ENCODE assay signal across 8 cellular contexts in genomic region chr19:42529248-42529764, GRCh38. TPM values are rescaled to one million over a fixed set of nuclear protein-coding genes. Genes with fewer than 3 reads are reported as not detected.
DNase-seq lines count a peak whose midpoint lies in the region; ATAC-seq, FAIRE-seq and TF ChIP-seq lines count a peak whose summit lies in the region.

No MANE protein-coding gene starts in this region.

- CTCF ChIA-PET in activated CD4-positive, alpha-beta memory T cell treated with anti-CD3 and anti-CD28 coated beads, Interleukin-2, amount 10 ng/mL, durations not matched to agents 7 days and 5 days (lab: Charles Lee) = interaction anchor here (0.6 to 7.1 kb wide), 19 partner anchors 12 to 133 kb away, joined by 3 to 198 read pairs (median 8); no protein-coding TSS in a partner anchor

- no peak overlapping the region for H3K18ac ChIP-seq in mesenchymal stem cell (ENCODE audit: low read depth in 1 of 2, low read length in 2 of 2)

- H3K4me2 ChIP-seq in mesenchymal stem cell (ENCODE audit: low read length, poor library complexity, severe bottlenecking) = no peak overlapping the region

- H3K9me3 Mint-ChIP-seq in activated CD4-positive, alpha-beta memory T cell treated with anti-CD3 and anti-CD28 coated beads, Interleukin-2, amount 10 ng/mL, durations not matched to agents 7 days and 5 days = no peaks in the 10 kb centered on the region
- no peaks in the 10 kb centered on the region for H3K9me3 Mint-ChIP-seq in effector memory CD8-positive, alpha-beta T cell

- peak overlapping the region; percentile 90 for H3K4me3 Mint-ChIP-seq in activated CD4-positive, alpha-beta memory T cell treated with anti-CD3 and anti-CD28 coated beads, Interleukin-2, amount 10 ng/mL, durations not matched to agents 7 days and 5 days
- H3K4me3 Mint-ChIP-seq in effector memory CD8-positive, alpha-beta T cell = peak overlapping the region; percentile 63 to 68

- H3K14ac ChIP-seq in mesenchymal stem cell (ENCODE audit: low read length in 2 of 2) = no peak overlapping the region

- FAIRE-seq in GM12892 (lab: Jason Lieb, UNC) = peak; percentile 92

- POLR2A ChIA-PET in activated CD4-positive, alpha-beta memory T cell treated with anti-CD3 and anti-CD28 coated beads, Interleukin-2, amount 10 ng/mL, durations not matched to agents 7 days and 5 days (lab: Charles Lee) = interaction anchor here (0.9 to 4.1 kb wide), 9 partner anchors 14 to 110 kb away, joined by 3 to 41 read pairs (median 6); no protein-coding TSS in a partner anchor

- H2AK5ac ChIP-seq in mesenchymal stem cell (ENCODE audit: low read length, severe bottlenecking) = no peak overlapping the region

- no peak overlapping the region for H4K91ac ChIP-seq in mesenchymal stem cell (ENCODE audit: low read length)

- no peak overlapping the region for H3K27ac ChIP-seq in mesenchymal stem cell (ENCODE audit: low read length, poor library complexity, severe bottlenecking)

- TF ChIP-seq POLR2A in GM12892 (IDR thresholded peaks at IDR 0.05; ENCODE audit: low read depth, low read length) = no peak

- DNase-seq in A172 (ENCODE audit: low spot score) (peak; percentile 46), GM12892 (ENCODE audit: insufficient read length) (peak; percentile 57), NCI-H146 (lab: John Stamatoyannopoulos, UW) (peak; percentile 66), mesenchymal stem cell (peak; percentile 28)
- peak; percentile 80 for DNase-seq in activated CD4-positive, alpha-beta memory T cell treated with anti-CD3 and anti-CD28 coated beads, Interleukin-2, amount 10 ng/mL, durations not matched to agents 7 days and 5 days
- DNase-seq in effector memory CD8-positive, alpha-beta T cell = peak; percentile 56 to 62 (median 61)
- peak; percentile 14 to 26 for DNase-seq in stimulated activated CD8-positive, alpha-beta memory T cell treated with anti-CD3 and anti-CD28 coated beads, Interleukin-15, amount 100 ng/mL, for 4 hours (ENCODE audit: low read depth in 2 of 2)

- peaks cover 25% of the 10 kb centered on the region for H3K36me3 Mint-ChIP-seq in activated CD4-positive, alpha-beta memory T cell treated with anti-CD3 and anti-CD28 coated beads, Interleukin-2, amount 10 ng/mL, durations not matched to agents 7 days and 5 days (ENCODE audit: low read depth)
- H3K36me3 Mint-ChIP-seq in effector memory CD8-positive, alpha-beta T cell (ENCODE audit: insufficient read depth) = no peaks in the 10 kb centered on the region

- H2BK15ac ChIP-seq in mesenchymal stem cell (ENCODE audit: low read depth, poor library complexity, severe bottlenecking) = no peak overlapping the region

- H3K23ac ChIP-seq in mesenchymal stem cell (ENCODE audit: low read length in 2 of 2) = no peak overlapping the region

- ATAC-seq in effector memory CD8-positive, alpha-beta T cell (replicated peaks) = peak; percentile 91
- ATAC-seq in HG03439 (IDR thresholded peaks at IDR 0.05; ENCODE audit: unreplicated experiment) = no peak

- H2BK5ac ChIP-seq in mesenchymal stem cell (ENCODE audit: low read depth, low read length, poor library complexity, severe bottlenecking) = no peak overlapping the region

- H3K4me1 Mint-ChIP-seq in activated CD4-positive, alpha-beta memory T cell treated with anti-CD3 and anti-CD28 coated beads, Interleukin-2, amount 10 ng/mL, durations not matched to agents 7 days and 5 days = peaks cover 53% of the 10 kb centered on the region
- H3K4me1 Mint-ChIP-seq in effector memory CD8-positive, alpha-beta T cell (ENCODE audit: low read depth in 2 of 2) = peaks cover 14 to 26% of the 10 kb centered on the region in 2 donors

- no peak overlapping the region for H2BK12ac ChIP-seq in mesenchymal stem cell (ENCODE audit: low read length in 2 of 2)

- H3K27ac Mint-ChIP-seq in activated CD4-positive, alpha-beta memory T cell treated with anti-CD3 and anti-CD28 coated beads, Interleukin-2, amount 10 ng/mL, durations not matched to agents 7 days and 5 days = peak overlapping the region; percentile 89
- H3K27ac Mint-ChIP-seq in effector memory CD8-positive, alpha-beta T cell = peak overlapping the region; percentile 67 to 76

- H3K4me1 ChIP-seq in mesenchymal stem cell (ENCODE audit: control insufficient read depth, insufficient read depth, low read depth, low read length) = peaks cover 3% of the 10 kb centered on the region

- H3K4me3 ChIP-seq in mesenchymal stem cell (ENCODE audit: insufficient read depth in 1 of 2, low read depth in 1 of 2, low read length in 2 of 2) = no peak overlapping the region

- no peaks in the 10 kb centered on the region for H3K9me3 ChIP-seq in mesenchymal stem cell (ENCODE audit: control insufficient read depth, low read length)

- no peak overlapping the region for H3K9ac ChIP-seq in mesenchymal stem cell (ENCODE audit: low read length)

- no peaks in the 10 kb centered on the region for H3K79me1 ChIP-seq in mesenchymal stem cell (replicated peaks; ENCODE audit: low read length, poor library complexity, severe bottlenecking)

- H3K27me3 ChIP-seq in mesenchymal stem cell (ENCODE audit: control insufficient read depth in 1 of 2, insufficient read depth in 1 of 2, low read length in 2 of 2) = peaks cover 11 to 67% of the 10 kb centered on the region in 2 experiments

- no peak overlapping the region for H4K8ac ChIP-seq in mesenchymal stem cell (ENCODE audit: low read length)

- peaks cover 5% of the 10 kb centered on the region for H3K27me3 Mint-ChIP-seq in activated CD4-positive, alpha-beta memory T cell treated with anti-CD3 and anti-CD28 coated beads, Interleukin-2, amount 10 ng/mL, durations not matched to agents 7 days and 5 days
- H3K27me3 Mint-ChIP-seq in effector memory CD8-positive, alpha-beta T cell = no peaks in the 10 kb centered on the region

- H2AFZ ChIP-seq in mesenchymal stem cell (ENCODE audit: low read depth, low read length) = no peak overlapping the region

- no peak overlapping the region for H3K4ac ChIP-seq in mesenchymal stem cell (ENCODE audit: low read depth in 1 of 2, low read length in 2 of 2)

- WGBS in mesenchymal stem cell = 43% methylated on average over 2 of the region's 3 CpGs

- H2BK120ac ChIP-seq in mesenchymal stem cell (ENCODE audit: low read depth, low read length) = no peak overlapping the region

- no peaks in the 10 kb centered on the region for H3K36me3 ChIP-seq in mesenchymal stem cell (ENCODE audit: control insufficient read depth in 1 of 2, insufficient read depth in 2 of 2, low read depth in 1 of 2, low read length in 2 of 2)

RNA-seq across cellular contexts. Expression of gene CEACAM1, which starts 1.0 kb away (rescaled TPM):
- 0.67 and 2.2 TPM in 2 replicates for total RNA-seq in A172 (2014; rRNA removed; shearing (Covaris generic))
- 3.8 TPM for polyA plus RNA-seq in GM12892 (2012; ENCODE audit: missing spikeins)
- 10 to 100 TPM; 38.2 to 43.0 TPM for total RNA-seq in activated CD4-positive, alpha-beta memory T cell treated with anti-CD3 and anti-CD28 coated beads, Interleukin-2, amount 10 ng/mL, durations not matched to agents 7 days and 5 days
- 0.99 TPM for polyA plus RNA-seq in mesenchymal stem cell (2013, experiment 1 of 2)
- polyA plus RNA-seq in mesenchymal stem cell (2013, experiment 2 of 2) = 1.0 TPM

Comparison
In these comparisons a context has a peak if more than half of its experiments do, and no peak if none do; other contexts are left out.
1. DNase-seq: peak in every context shown above with its lines; median percentile 80 in activated CD4-positive, alpha-beta memory T cell treated with anti-CD3 and anti-CD28 coated beads, Interleukin-2, amount 10 ng/mL, durations not matched to agents 7 days and 5 days; 66 in NCI-H146; 61 in effector memory CD8-positive, alpha-beta T cell; 57 in GM12892; 46 in A172; 28 in mesenchymal stem cell; 20 in stimulated activated CD8-positive, alpha-beta memory T cell treated with anti-CD3 and anti-CD28 coated beads, Interleukin-15, amount 100 ng/mL, for 4 hours.
2. RNA of gene CEACAM1, which starts 1.0 kb away (total RNA-seq): 38.2 to 43.0 TPM in activated CD4-positive, alpha-beta memory T cell treated with anti-CD3 and anti-CD28 coated beads, Interleukin-2, amount 10 ng/mL, durations not matched to agents 7 days and 5 days; 0.67 to 2.2 TPM in A172; every median in the first group is over 10 times any median in the second.